20 cellular contexts compared by ENCODE assay signal in genomic region chr19:14503285-14503684, GRCh38. TPM values are rescaled to one million over a fixed set of nuclear protein-coding genes. Genes with fewer than 3 reads are reported as not detected.
"Had no signal": no experiment of that assay in that cellular context is flagged by ENCODE, and none has a peak within 500 bp of the region (broad histone marks: within the 10 kb centered on the region; RNA-seq: fewer than 3 reads in every experiment).

No MANE protein-coding gene starts in this region.

- H3K4me3 ChIP-seq: coronary artery, gastrocnemius medialis, left ventricle myocardium inferior, neural progenitor cell, spleen, thyroid gland had no signal

- H3K9me3 Mint-ChIP-seq: activated B cell treated with CpG ODN at 0.5 μM for 24 hours; activated CD4-positive, alpha-beta memory T cell treated with anti-CD3 and anti-CD28 coated beads for 36 hours; activated T-helper 1 cell treated with anti-CD3 and anti-CD28 coated beads, Interleukin-12 subunit alpha, Interleukin-12 subunit beta, Interleukin-2, Interleukin-4 antibody, amounts not matched to agents 30 ng/mL and 10 ng/mL and 1 ng/mL, durations not matched to agents 14 hours and 24 hours and 36 hours; neural progenitor cell; stimulated activated naive B cell treated with anti-CD40 and anti-IgM and Interleukin-4, amounts not matched to agents 10 μg/mL and 1 μg/mL and 100 μg/mL, for 72 hours had no signal

- H3K79me2 ChIP-seq: parathyroid adenoma had no signal

- H3K36me3 Mint-ChIP-seq: activated CD4-positive, alpha-beta memory T cell treated with anti-CD3 and anti-CD28 coated beads for 36 hours; brain; neural progenitor cell; stimulated activated naive B cell treated with anti-CD40 and anti-IgM and Interleukin-4, amounts not matched to agents 10 μg/mL and 1 μg/mL and 100 μg/mL, for 72 hours had no signal

- H3K9ac ChIP-seq: neural progenitor cell, parathyroid adenoma had no signal

- ATAC-seq: esophagus mucosa; gastrocnemius medialis; stimulated activated naive B cell treated with anti-CD40 and anti-IgM and Interleukin-4, amounts not matched to agents 10 μg/mL and 1 μg/mL and 100 μg/mL, for 72 hours had no signal

- H2AFZ ChIP-seq: neural progenitor cell, parathyroid adenoma had no signal

- H3K4me1 ChIP-seq: gastrocnemius medialis, left ventricle myocardium inferior, neural progenitor cell, thyroid gland had no signal

- DNase-seq: activated B cell treated with CpG ODN at 0.5 μM for 24 hours; activated CD4-positive, alpha-beta memory T cell treated with anti-CD3 and anti-CD28 coated beads for 36 hours; activated CD4-positive, alpha-beta T cell treated with anti-CD3 and anti-CD28 coated beads for 4 hours; activated T-cell treated with anti-CD3 and anti-CD28 coated beads for 4 hours; anterior cingulate cortex; central memory CD4-positive, alpha-beta T cell; gastrocnemius medialis; head of caudate nucleus; left ventricle myocardium inferior; spleen; stimulated activated CD4-positive, alpha-beta T cell treated with anti-CD3 and anti-CD28 coated beads, Interleukin-4, amount 100 ng/mL, for 4 hours; stimulated activated naive B cell treated with anti-CD40 and anti-IgM and Interleukin-4, amounts not matched to agents 10 μg/mL and 1 μg/mL and 100 μg/mL, for 72 hours; thyroid gland had no signal

- H3K4me3 Mint-ChIP-seq: activated B cell treated with CpG ODN at 0.5 μM for 24 hours; activated CD4-positive, alpha-beta memory T cell treated with anti-CD3 and anti-CD28 coated beads for 36 hours; activated T-helper 1 cell treated with anti-CD3 and anti-CD28 coated beads, Interleukin-12 subunit alpha, Interleukin-12 subunit beta, Interleukin-2, Interleukin-4 antibody, amounts not matched to agents 30 ng/mL and 10 ng/mL and 1 ng/mL, durations not matched to agents 14 hours and 24 hours and 36 hours; brain; neural progenitor cell; stimulated activated naive B cell treated with anti-CD40 and anti-IgM and Interleukin-4, amounts not matched to agents 10 μg/mL and 1 μg/mL and 100 μg/mL, for 72 hours had no signal

- H3K36me3 ChIP-seq: gastrocnemius medialis, left ventricle myocardium inferior, neural progenitor cell, spleen, thyroid gland had no signal

- H3K27me3 ChIP-seq: gastrocnemius medialis, neural progenitor cell, thyroid gland had no signal

- H3K27ac ChIP-seq: coronary artery, gastrocnemius medialis, left ventricle myocardium inferior, neural progenitor cell, parathyroid adenoma, spleen, thyroid gland had no signal

- H3K27me3 Mint-ChIP-seq: activated CD4-positive, alpha-beta memory T cell treated with anti-CD3 and anti-CD28 coated beads for 36 hours had no signal

- H3K4me2 ChIP-seq: neural progenitor cell had no signal

- H3K9me3 ChIP-seq: gastrocnemius medialis, left ventricle myocardium inferior, spleen, thyroid gland had no signal

- H3K27ac Mint-ChIP-seq: activated B cell treated with CpG ODN at 0.5 μM for 24 hours; activated CD4-positive, alpha-beta memory T cell treated with anti-CD3 and anti-CD28 coated beads for 36 hours; activated T-helper 1 cell treated with anti-CD3 and anti-CD28 coated beads, Interleukin-12 subunit alpha, Interleukin-12 subunit beta, Interleukin-2, Interleukin-4 antibody, amounts not matched to agents 30 ng/mL and 10 ng/mL and 1 ng/mL, durations not matched to agents 14 hours and 24 hours and 36 hours; brain; neural progenitor cell; stimulated activated naive B cell treated with anti-CD40 and anti-IgM and Interleukin-4, amounts not matched to agents 10 μg/mL and 1 μg/mL and 100 μg/mL, for 72 hours had no signal

RNA-seq across cellular contexts. Expression of gene PTGER1, which starts 28.1 kb away (rescaled TPM):
- total RNA-seq: activated B cell treated with CpG ODN at 0.5 μM for 24 hours, left ventricle myocardium inferior, mononuclear cell had no signal
